16 cellular contexts compared by ENCODE assay signal in the genomic region with DNA sequence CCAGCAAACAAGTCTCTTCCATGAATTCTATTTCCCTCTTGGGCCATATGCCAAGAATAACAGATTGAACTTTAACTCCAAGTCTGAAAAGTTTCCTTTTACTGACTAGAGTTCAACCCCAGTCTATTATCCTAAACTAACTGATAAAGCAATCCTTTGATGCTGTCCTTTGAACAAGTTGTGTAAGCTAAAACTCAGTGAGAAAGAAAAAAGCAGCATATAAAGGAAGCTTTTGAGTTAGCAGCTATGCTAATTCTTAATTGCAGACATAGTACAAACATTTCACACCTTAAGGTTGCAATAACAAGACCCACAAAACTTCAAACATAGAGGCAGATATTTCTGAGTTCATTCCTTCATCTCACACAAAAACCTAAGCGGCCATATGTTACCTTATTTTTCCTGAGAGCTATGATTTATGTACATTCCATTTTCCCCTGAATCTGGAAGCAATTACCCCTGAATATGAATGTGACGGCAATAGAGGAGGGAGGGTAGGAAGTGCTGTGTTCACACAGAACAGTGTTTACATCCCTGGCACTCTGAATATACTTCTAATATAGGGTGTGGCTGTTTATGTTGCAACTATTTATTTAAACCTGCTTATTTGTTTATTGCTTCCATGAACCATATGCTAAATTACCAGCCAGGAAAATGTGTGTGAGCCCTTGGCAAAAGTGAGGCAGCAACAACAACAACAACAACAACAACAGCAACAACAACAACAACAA.
A peak's percentile ranks its signal among the peaks of the same experiment; 100 is the strongest.
DNase-seq lines count a peak whose midpoint lies in the region; TF ChIP-seq lines count a peak whose summit lies in the region.
"Had no signal": no experiment of that assay in that cellular context is flagged by ENCODE, and none has a peak within 500 bp of the region (broad histone marks: within the 10 kb centered on the region; RNA-seq: fewer than 3 reads in every experiment).

No MANE protein-coding gene starts in this region.

- POLR2A ChIA-PET in A673 (lab: Charles Lee; ENCODE audit: low non-redundant PET): no interaction called here

- no peaks in the 10 kb centered on the region for H3K27me3 ChIP-seq in A673 (replicated peaks; ENCODE audit: insufficient read depth, low read depth, low read length, poor library complexity)
- H3K27me3 ChIP-seq: foreskin keratinocyte had no signal

- no peaks in the 10 kb centered on the region; the same call in 1 of the 2 replicates for H3K27me3 Mint-ChIP-seq in HFFc6 (ENCODE audit: insufficient read depth)
- H3K27me3 Mint-ChIP-seq in activated naive CD4-positive, alpha-beta T cell treated with anti-CD3 and anti-CD28 coated beads for 36 hours (ENCODE audit: low read depth): peaks cover 3% of the 10 kb centered on the region
- no peaks in the 10 kb centered on the region for H3K27me3 Mint-ChIP-seq in activated naive CD8-positive, alpha-beta T cell treated with anti-CD3 and anti-CD28 coated beads for 36 hours

- peaks cover 17% of the 10 kb centered on the region for H3K4me1 Mint-ChIP-seq in HFFc6 (ENCODE audit: low read depth)
- no peaks in the 10 kb centered on the region for H3K4me1 Mint-ChIP-seq in activated naive CD4-positive, alpha-beta T cell treated with anti-CD3 and anti-CD28 coated beads for 36 hours (ENCODE audit: low read depth)
- H3K4me1 Mint-ChIP-seq in activated naive CD8-positive, alpha-beta T cell treated with anti-CD3 and anti-CD28 coated beads for 36 hours: no peaks in the 10 kb centered on the region

- peak overlapping the region; percentile 4; the same call in 1 of the 2 replicates for H3K27ac Mint-ChIP-seq in HFFc6
- H3K27ac Mint-ChIP-seq in activated naive CD4-positive, alpha-beta T cell treated with anti-CD3 and anti-CD28 coated beads for 36 hours: no peak overlapping the region
- H3K27ac Mint-ChIP-seq in activated naive CD8-positive, alpha-beta T cell treated with anti-CD3 and anti-CD28 coated beads for 36 hours: no peak overlapping the region
- H3K27ac Mint-ChIP-seq: T-helper 1 cell treated with Interleukin-12 subunit alpha and Interleukin-12 subunit beta and Interleukin-4 antibody, amounts not matched to agents 30 μg/mL and 1 μg/mL, for 36 hours had no signal

- no peak overlapping the region for H3K27ac ChIP-seq in A673 (ENCODE audit: low read depth, low read length, poor library complexity, severe bottlenecking)
- H3K27ac ChIP-seq: coronary artery, foreskin keratinocyte, prostate gland, RWPE1, thoracic aorta had no signal

- no peak overlapping the region for H3K4me3 Mint-ChIP-seq in HFFc6
- H3K4me3 Mint-ChIP-seq in activated naive CD4-positive, alpha-beta T cell treated with anti-CD3 and anti-CD28 coated beads for 36 hours: no peak overlapping the region
- no peak overlapping the region for H3K4me3 Mint-ChIP-seq in activated naive CD8-positive, alpha-beta T cell treated with anti-CD3 and anti-CD28 coated beads for 36 hours
- H3K4me3 Mint-ChIP-seq: T-helper 1 cell treated with Interleukin-12 subunit alpha and Interleukin-12 subunit beta and Interleukin-4 antibody, amounts not matched to agents 30 μg/mL and 1 μg/mL, for 36 hours had no signal

- DNase-seq in A673 (ENCODE audit: low spot score) (peak; percentile 51), HFFc6 (peak; percentile 12), astrocyte of the spinal cord (ENCODE audit: low read depth, low spot score) (peak; percentile 77), iris pigment epithelial cell (ENCODE audit: low read depth) (peak; percentile 71), DMS79 (lab: John Stamatoyannopoulos, UW) (no peak)
- DNase-seq in activated naive CD4-positive, alpha-beta T cell treated with anti-CD3 and anti-CD28 coated beads for 36 hours: no peak
- no peak for DNase-seq in activated naive CD8-positive, alpha-beta T cell treated with anti-CD3 and anti-CD28 coated beads for 36 hours
- no peak for DNase-seq in activated CD8-positive, alpha-beta memory T cell treated with anti-CD3 and anti-CD28 coated beads, Interleukin-2, amount 50 U/mL, for 4 hours
- DNase-seq: foreskin keratinocyte, NCI-H1048, NCI-H526 had no signal

- CTCF ChIA-PET in A673 (lab: Charles Lee): no interaction called here
- CTCF ChIA-PET in activated naive CD4-positive, alpha-beta T cell treated with anti-CD3 and anti-CD28 coated beads for 36 hours (lab: Charles Lee): no interaction called here

- TF ChIP-seq CTCF in A673 (conservative IDR thresholded peaks at IDR 0.05; ENCODE audit: low read depth, low read length) (no peak), HFFc6 (IDR thresholded peaks at IDR 0.05) (no peak), astrocyte of the spinal cord (IDR thresholded peaks at IDR 0.05; ENCODE audit: low read depth, low read length) (no peak)

- no peaks in the 10 kb centered on the region for H3K9me3 Mint-ChIP-seq in HFFc6
- H3K9me3 Mint-ChIP-seq in activated naive CD4-positive, alpha-beta T cell treated with anti-CD3 and anti-CD28 coated beads for 36 hours: no peaks in the 10 kb centered on the region
- no peaks in the 10 kb centered on the region for H3K9me3 Mint-ChIP-seq in activated naive CD8-positive, alpha-beta T cell treated with anti-CD3 and anti-CD28 coated beads for 36 hours
- H3K9me3 Mint-ChIP-seq: T-helper 1 cell treated with Interleukin-12 subunit alpha and Interleukin-12 subunit beta and Interleukin-4 antibody, amounts not matched to agents 30 μg/mL and 1 μg/mL, for 36 hours had no signal

- no peaks in the 10 kb centered on the region for H3K9me3 ChIP-seq in A673 (ENCODE audit: low read depth, low read length, poor library complexity, severe bottlenecking)
- H3K9me3 ChIP-seq: prostate gland, thoracic aorta had no signal

- H3K4me1 ChIP-seq in A673 (ENCODE audit: insufficient read depth, low read length, poor library complexity, severe bottlenecking): peaks cover 6% of the 10 kb centered on the region
- H3K4me1 ChIP-seq: foreskin keratinocyte, prostate gland had no signal

- in situ Hi-C loops in astrocyte of the spinal cord (cut with HindIII; ENCODE audit: low sequenced_read_pairs): no loop called here

- H3K36me3 ChIP-seq in A673 (ENCODE audit: insufficient read depth, low read length, poor library complexity, severe bottlenecking): no peaks in the 10 kb centered on the region
- H3K36me3 ChIP-seq: prostate gland, thoracic aorta had no signal

- H3K36me3 Mint-ChIP-seq in HFFc6 (ENCODE audit: low read depth): peaks cover 3% of the 10 kb centered on the region; the same call in 1 of the 2 replicates
- no peaks in the 10 kb centered on the region for H3K36me3 Mint-ChIP-seq in activated naive CD4-positive, alpha-beta T cell treated with anti-CD3 and anti-CD28 coated beads for 36 hours (ENCODE audit: low read depth)
- H3K36me3 Mint-ChIP-seq in activated naive CD8-positive, alpha-beta T cell treated with anti-CD3 and anti-CD28 coated beads for 36 hours: no peaks in the 10 kb centered on the region

- H3K4me3 ChIP-seq in A673 (ENCODE audit: low read depth, low read length, poor library complexity, severe bottlenecking) (no peak overlapping the region), astrocyte of the spinal cord (ENCODE audit: low read depth, low read length) (no peak overlapping the region)
- H3K4me3 ChIP-seq: coronary artery, prostate gland, thoracic aorta had no signal

- intact Hi-C loops in A673 (cut with micrococcal nuclease; ENCODE audit: unreplicated experiment): no loop called here
- intact Hi-C loops in activated naive CD4-positive, alpha-beta T cell treated with anti-CD3 and anti-CD28 coated beads for 36 hours (cut with micrococcal nuclease): no loop called here

- BruUV-seq in A673 (replicated peaks; lab: Mats Ljungman, UMichigan): no TSS peak

Comparison
In these comparisons a context has a peak if more than half of its experiments do, and no peak if none do; other contexts are left out.
1. DNase-seq: peak in A673 (single experiment), HFFc6 (single experiment), astrocyte of the spinal cord (single experiment) and iris pigment epithelial cell (single experiment); none in DMS79 (single experiment), activated naive CD4-positive, alpha-beta T cell treated with anti-CD3 and anti-CD28 coated beads for 36 hours (single experiment), activated naive CD8-positive, alpha-beta T cell treated with anti-CD3 and anti-CD28 coated beads for 36 hours (single experiment) and activated CD8-positive, alpha-beta memory T cell treated with anti-CD3 and anti-CD28 coated beads, Interleukin-2, amount 50 U/mL, for 4 hours (single experiment).